Comparison of ENCODE assay signal across 1 cellular context in the genomic region with DNA sequence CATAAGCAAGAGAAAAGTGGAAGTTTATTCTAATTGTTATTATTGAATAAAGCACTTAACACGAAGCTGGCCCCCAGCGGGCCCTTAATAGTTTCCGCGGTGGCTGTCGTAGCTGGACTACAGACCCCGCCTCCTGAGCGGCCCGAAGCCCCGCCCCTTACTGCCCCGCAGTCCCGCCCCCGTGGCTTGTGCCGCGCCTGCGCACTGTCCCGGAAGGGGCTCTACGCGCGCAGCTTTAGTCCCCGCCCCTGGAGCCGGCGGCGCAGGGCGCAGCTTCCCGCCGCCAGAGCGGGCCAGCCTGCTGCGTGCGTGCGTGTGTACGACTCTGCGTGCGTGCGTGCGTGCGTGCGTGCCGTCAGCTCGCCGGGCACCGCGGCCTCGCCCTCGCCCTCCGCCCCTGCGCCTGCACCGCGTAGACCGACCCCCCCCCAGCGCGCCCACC.
A peak's percentile ranks its signal among the peaks of the same experiment; 100 is the strongest.
TF ChIP-seq lines count a peak whose summit lies in the region.

A gene with protein sequence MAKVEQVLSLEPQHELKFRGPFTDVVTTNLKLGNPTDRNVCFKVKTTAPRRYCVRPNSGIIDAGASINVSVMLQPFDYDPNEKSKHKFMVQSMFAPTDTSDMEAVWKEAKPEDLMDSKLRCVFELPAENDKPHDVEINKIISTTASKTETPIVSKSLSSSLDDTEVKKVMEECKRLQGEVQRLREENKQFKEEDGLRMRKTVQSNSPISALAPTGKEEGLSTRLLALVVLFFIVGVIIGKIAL (plus strand): TSS at position 348 of the 442 bp plus-strand sequence. CDS start 231 bp downstream, outside the sequence.

TF ChIP-seq in K562, 482 proteins besides CTCF, POLR2A, EP300 and RAD21 (continued from another document and continues in another):
- TF ChIP-seq E4F1 (CRISPR knock-in tag; IDR thresholded peaks at IDR 0.05; ENCODE audit: borderline replicate concordance): no peak
- peak; percentile 89; the same call in 1 of the 2 replicates for TF ChIP-seq E2F4 (CRISPR knock-in tag; IDR thresholded peaks at IDR 0.05; ENCODE audit: low read depth)
- TF ChIP-seq NFE2 (IDR thresholded peaks at IDR 0.05; ENCODE audit: low read depth): 0 out of 2 replicates have a peak, but pooled peaks have one; percentile 14
- TF ChIP-seq FIP1L1 (IDR thresholded peaks at IDR 0.05; ENCODE audit: low read depth, low read length, poor library complexity, severe bottlenecking): no peak
- TF ChIP-seq FOXP1 (CRISPR knock-in tag; IDR thresholded peaks at IDR 0.05): no peak
- TF ChIP-seq PHF21A (IDR thresholded peaks at IDR 0.05; ENCODE audit: borderline replicate concordance, low read depth): no peak
- TF ChIP-seq, protein P1, sequence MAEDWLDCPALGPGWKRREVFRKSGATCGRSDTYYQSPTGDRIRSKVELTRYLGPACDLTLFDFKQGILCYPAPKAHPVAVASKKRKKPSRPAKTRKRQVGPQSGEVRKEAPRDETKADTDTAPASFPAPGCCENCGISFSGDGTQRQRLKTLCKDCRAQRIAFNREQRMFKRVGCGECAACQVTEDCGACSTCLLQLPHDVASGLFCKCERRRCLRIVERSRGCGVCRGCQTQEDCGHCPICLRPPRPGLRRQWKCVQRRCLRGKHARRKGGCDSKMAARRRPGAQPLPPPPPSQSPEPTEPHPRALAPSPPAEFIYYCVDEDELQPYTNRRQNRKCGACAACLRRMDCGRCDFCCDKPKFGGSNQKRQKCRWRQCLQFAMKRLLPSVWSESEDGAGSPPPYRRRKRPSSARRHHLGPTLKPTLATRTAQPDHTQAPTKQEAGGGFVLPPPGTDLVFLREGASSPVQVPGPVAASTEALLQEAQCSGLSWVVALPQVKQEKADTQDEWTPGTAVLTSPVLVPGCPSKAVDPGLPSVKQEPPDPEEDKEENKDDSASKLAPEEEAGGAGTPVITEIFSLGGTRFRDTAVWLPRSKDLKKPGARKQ (CRISPR knock-in tag; IDR thresholded peaks at IDR 0.05): no peak
- no peak for TF ChIP-seq REST (CRISPR knock-in tag; IDR thresholded peaks at IDR 0.05; ENCODE audit: low read depth)
- TF ChIP-seq ESRRB (CRISPR knock-in tag; IDR thresholded peaks at IDR 0.05; ENCODE audit: borderline replicate concordance): no peak
- TF ChIP-seq ZBTB7A (IDR thresholded peaks at IDR 0.05; ENCODE audit: borderline replicate concordance, control insufficient read depth, low read depth, low read length): no peak
- peak; percentile 73; the same call in 1 of the 2 replicates for TF ChIP-seq ZNF282 (CRISPR knock-in tag; IDR thresholded peaks at IDR 0.05)
- TF ChIP-seq ELF2 (CRISPR knock-in tag; IDR thresholded peaks at IDR 0.05): no peak
- no peak for TF ChIP-seq ZFP91 (CRISPR knock-in tag; IDR thresholded peaks at IDR 0.05)
- TF ChIP-seq ETS1 (conservative IDR thresholded peaks at IDR 0.05; ENCODE audit: control insufficient read depth, low read depth, low read length): peak; percentile 74; the same call in 1 of the 2 replicates
- TF ChIP-seq, protein P2, sequence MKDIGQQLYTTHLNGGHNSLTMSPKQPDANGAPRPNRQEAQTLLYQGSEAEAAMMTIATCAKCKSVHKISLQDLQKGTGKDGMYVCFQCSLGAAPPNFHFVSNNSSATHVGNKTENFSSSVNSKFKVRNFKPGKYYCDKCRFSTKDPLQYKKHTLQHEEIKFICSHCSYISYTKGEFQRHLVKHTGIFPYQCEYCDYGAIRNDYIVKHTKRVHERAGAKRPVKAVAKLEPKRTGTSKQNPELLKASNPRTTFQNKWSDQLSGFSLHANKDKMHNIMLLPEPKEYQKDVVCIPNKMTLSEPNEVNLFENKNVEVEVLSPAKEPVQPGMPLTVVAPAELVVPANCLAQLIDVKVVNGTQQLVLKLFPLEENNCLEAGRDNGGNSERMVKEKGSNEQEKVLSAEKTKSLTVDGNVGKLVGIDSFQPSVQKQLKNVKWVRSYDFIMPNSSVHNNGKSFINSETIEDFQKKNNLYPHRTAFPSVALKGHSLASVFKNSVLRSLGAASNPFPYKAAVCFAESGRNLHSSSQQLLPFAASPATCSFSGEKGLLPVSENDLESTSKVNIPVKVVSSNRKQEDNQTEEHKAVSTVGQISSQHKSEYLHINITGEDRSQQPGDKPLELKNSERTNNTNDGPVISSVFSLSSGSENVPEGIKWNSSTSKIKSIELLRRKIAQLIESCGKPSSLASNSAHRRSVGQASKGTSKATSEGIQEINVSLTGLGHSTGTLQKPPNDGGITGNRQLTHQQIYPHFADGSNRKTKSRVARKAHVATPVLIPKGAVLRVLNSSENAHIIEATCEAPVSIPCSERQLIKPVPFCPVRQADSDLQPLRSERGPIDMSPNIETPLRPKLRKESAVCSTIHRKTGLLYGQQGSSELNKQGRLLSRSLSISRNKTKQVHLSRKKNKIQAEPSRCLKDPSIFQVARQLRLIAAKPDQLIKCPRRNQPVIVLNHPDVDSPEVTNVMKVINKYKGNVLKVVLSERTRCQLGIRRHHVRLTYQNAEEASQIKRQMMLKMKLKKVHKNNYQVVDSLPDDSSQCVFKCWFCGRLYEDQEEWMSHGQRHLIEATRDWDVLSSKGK (CRISPR knock-in tag; IDR thresholded peaks at IDR 0.05): no peak
- TF ChIP-seq ZNF224 (CRISPR knock-in tag; IDR thresholded peaks at IDR 0.05): no peak
- peak; percentile 81 for TF ChIP-seq EGR1 (conservative IDR thresholded peaks at IDR 0.05)
- TF ChIP-seq, protein P3, sequence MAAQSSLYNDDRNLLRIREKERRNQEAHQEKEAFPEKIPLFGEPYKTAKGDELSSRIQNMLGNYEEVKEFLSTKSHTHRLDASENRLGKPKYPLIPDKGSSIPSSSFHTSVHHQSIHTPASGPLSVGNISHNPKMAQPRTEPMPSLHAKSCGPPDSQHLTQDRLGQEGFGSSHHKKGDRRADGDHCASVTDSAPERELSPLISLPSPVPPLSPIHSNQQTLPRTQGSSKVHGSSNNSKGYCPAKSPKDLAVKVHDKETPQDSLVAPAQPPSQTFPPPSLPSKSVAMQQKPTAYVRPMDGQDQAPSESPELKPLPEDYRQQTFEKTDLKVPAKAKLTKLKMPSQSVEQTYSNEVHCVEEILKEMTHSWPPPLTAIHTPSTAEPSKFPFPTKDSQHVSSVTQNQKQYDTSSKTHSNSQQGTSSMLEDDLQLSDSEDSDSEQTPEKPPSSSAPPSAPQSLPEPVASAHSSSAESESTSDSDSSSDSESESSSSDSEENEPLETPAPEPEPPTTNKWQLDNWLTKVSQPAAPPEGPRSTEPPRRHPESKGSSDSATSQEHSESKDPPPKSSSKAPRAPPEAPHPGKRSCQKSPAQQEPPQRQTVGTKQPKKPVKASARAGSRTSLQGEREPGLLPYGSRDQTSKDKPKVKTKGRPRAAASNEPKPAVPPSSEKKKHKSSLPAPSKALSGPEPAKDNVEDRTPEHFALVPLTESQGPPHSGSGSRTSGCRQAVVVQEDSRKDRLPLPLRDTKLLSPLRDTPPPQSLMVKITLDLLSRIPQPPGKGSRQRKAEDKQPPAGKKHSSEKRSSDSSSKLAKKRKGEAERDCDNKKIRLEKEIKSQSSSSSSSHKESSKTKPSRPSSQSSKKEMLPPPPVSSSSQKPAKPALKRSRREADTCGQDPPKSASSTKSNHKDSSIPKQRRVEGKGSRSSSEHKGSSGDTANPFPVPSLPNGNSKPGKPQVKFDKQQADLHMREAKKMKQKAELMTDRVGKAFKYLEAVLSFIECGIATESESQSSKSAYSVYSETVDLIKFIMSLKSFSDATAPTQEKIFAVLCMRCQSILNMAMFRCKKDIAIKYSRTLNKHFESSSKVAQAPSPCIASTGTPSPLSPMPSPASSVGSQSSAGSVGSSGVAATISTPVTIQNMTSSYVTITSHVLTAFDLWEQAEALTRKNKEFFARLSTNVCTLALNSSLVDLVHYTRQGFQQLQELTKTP (IDR thresholded peaks at IDR 0.05; ENCODE audit: low read depth in 1 of 2, partially characterized antibody in 2 of 2): no peak
- TF ChIP-seq NFYB (IDR thresholded peaks at IDR 0.05; ENCODE audit: extremely low read depth, insufficient read length): no peak
- TF ChIP-seq SRF (CRISPR knock-in tag; IDR thresholded peaks at IDR 0.05): no peak
- TF ChIP-seq TEAD4 (IDR thresholded peaks at IDR 0.05; ENCODE audit: low read length): no peak
- no peak for TF ChIP-seq TEAD4 (CRISPR knock-in tag; IDR thresholded peaks at IDR 0.05; ENCODE audit: borderline replicate concordance)
- no peak for TF ChIP-seq CSDE1 (IDR thresholded peaks at IDR 0.05)
- no peak for TF ChIP-seq UBTF (IDR thresholded peaks at IDR 0.05; ENCODE audit: borderline replicate concordance in 1 of 2, low read depth in 2 of 2, low read length in 2 of 2)
